ENCODE assay signal across 22 cellular contexts in the genomic region with DNA sequence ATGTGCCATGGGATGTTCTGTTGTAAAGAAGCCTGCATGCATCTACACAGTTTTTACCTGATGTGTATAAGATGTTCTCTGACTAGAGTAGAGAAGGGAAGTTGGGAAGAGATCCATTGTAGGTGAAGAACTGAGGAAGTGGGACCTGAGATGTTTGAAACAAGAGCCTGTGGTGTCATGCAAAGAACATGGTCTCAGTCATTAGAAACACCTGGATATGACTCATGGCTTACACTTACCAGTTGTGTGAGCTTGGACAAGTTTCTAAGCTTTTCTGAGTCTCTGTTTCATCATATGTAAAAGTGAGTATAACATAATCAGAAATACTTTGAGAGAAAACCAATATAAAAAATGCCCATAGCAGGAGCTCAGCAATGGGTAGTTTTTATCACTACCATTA. TPM values are rescaled to one million over a fixed set of nuclear protein-coding genes. Genes with fewer than 3 reads are reported as not detected.
A peak's percentile ranks its signal among the peaks of the same experiment; 100 is the strongest.
DNase-seq lines count a peak whose midpoint lies in the region; ATAC-seq and TF ChIP-seq lines count a peak whose summit lies in the region.
"Had no signal": no experiment of that assay in that cellular context is flagged by ENCODE, and none has a peak within 500 bp of the region (broad histone marks: within the 10 kb centered on the region; RNA-seq: fewer than 3 reads in every experiment).

No MANE protein-coding gene starts in this region.

- no peak overlapping the region for H2AFZ ChIP-seq in MM.1S (ENCODE audit: low read length)

- H3K27ac ChIP-seq in breast epithelium (no peak overlapping the region), RWPE1 (no peak overlapping the region), MM.1S (ENCODE audit: low read length) (no peak overlapping the region)
- H3K27ac ChIP-seq: A549, KMS-11 had no signal

- H3K4me1 ChIP-seq in breast epithelium (no peaks in the 10 kb centered on the region), MM.1S (ENCODE audit: low read length) (no peaks in the 10 kb centered on the region)
- H3K4me1 ChIP-seq: A549, BE2C had no signal

- intact Hi-C loops in MCF 10A (cut with micrococcal nuclease) (no loop called here), breast epithelium (cut with DNase I; ENCODE audit: low total_unique reads) (no loop called here)

- no peaks in the 10 kb centered on the region for H3K9me3 Mint-ChIP-seq in MCF 10A (ENCODE audit: unreplicated experiment)

- POLR2A ChIA-PET in MCF 10A (lab: Yijun Ruan, JAX), result interaction anchor here (0.9 to 1.2 kb wide), 3 partner anchors 10 to 45 kb away, joined by 3 to 5 read pairs (median 3); no protein-coding TSS in a partner anchor
- POLR2A ChIA-PET in RWPE1 (lab: Yijun Ruan, JAX; ENCODE audit: low non-redundant PET), result no interaction called here

- H3K4me3 ChIP-seq in breast epithelium, result no peak overlapping the region
- no peak overlapping the region for H3K4me3 ChIP-seq in MM.1S (ENCODE audit: low read length)
- H3K4me3 ChIP-seq: A549 had no signal

- no peak overlapping the region for H3K4me3 Mint-ChIP-seq in MCF 10A (ENCODE audit: unreplicated experiment)

- H3K9me2 ChIP-seq in MM.1S (replicated peaks; ENCODE audit: insufficient read depth, low read length), result no peaks in the 10 kb centered on the region
- H3K9me2 ChIP-seq: SK-N-SH had no signal

- TF ChIP-seq CTCF in MCF 10A (IDR thresholded peaks at IDR 0.05; ENCODE audit: unreplicated experiment), result no peak
- TF ChIP-seq CTCF in breast epithelium (IDR thresholded peaks at IDR 0.05), result no peak
- TF ChIP-seq CTCF in RWPE1 (conservative IDR thresholded peaks at IDR 0.05; ENCODE audit: low read depth), result no peak
- TF ChIP-seq CTCF in MM.1S (IDR thresholded peaks at IDR 0.05; ENCODE audit: low read length), result no peak

- H3K36me3 Mint-ChIP-seq in MCF 10A (ENCODE audit: insufficient read depth, unreplicated experiment), result no peaks in the 10 kb centered on the region

- H3K4me2 ChIP-seq in MM.1S (ENCODE audit: low read depth, low read length), result no peak overlapping the region
- H3K4me2 ChIP-seq: A549, KMS-11, SK-N-SH had no signal

- H3K27me3 Mint-ChIP-seq in MCF 10A (ENCODE audit: insufficient read depth, unreplicated experiment), result no peaks in the 10 kb centered on the region

- CTCF ChIA-PET in MCF 10A (lab: Yijun Ruan, JAX), result interaction anchor here (0.6 to 1.2 kb wide), 3 partner anchors 15 to 30 kb away, joined by 3 to 9 read pairs (median 3); no protein-coding TSS in a partner anchor
- CTCF ChIA-PET in RWPE1 (lab: Yijun Ruan, JAX), result interaction anchor here (0.6 kb wide), 1 partner anchor 29 kb away, joined by 4 read pairs; no protein-coding TSS in a partner anchor

- DNase-seq in MCF 10A (ENCODE audit: unreplicated experiment) (peak; percentile 13), breast epithelium (ENCODE audit: low spot score in 2 of 2) (no peak), RWPE1 (ENCODE audit: low spot score) (peak; percentile 33), MM.1S (no peak), dermis blood vessel endothelial cell (no peak)
- DNase-seq: BE2C, DMS79 treated with DMSO at 0.1 percent for 48 hours, IMR-90, NCI-H1417, NCI-H1694 treated with DMSO at 0.1 percent for 48 hours, NCI-H2081 treated with DMSO at 0.1 percent for 48 hours, NCI-H446, NCI-H526, OCI-M1, RPMI8226, SIG-M5, SK-N-SH had no signal

- no peak overlapping the region for H3K9ac ChIP-seq in MM.1S (ENCODE audit: low read length)
- H3K9ac ChIP-seq: KMS-11, SK-N-SH had no signal

- H4K20me1 ChIP-seq in MM.1S (ENCODE audit: insufficient read depth, low read length), result no peaks in the 10 kb centered on the region

- H3K27ac Mint-ChIP-seq in MCF 10A (ENCODE audit: low read depth, unreplicated experiment), result no peak overlapping the region

- H3K27me3 ChIP-seq in breast epithelium, result no peaks in the 10 kb centered on the region
- no peaks in the 10 kb centered on the region for H3K27me3 ChIP-seq in MM.1S (replicated peaks; ENCODE audit: insufficient read depth, low read length)
- H3K27me3 ChIP-seq: BE2C had no signal

- no peaks in the 10 kb centered on the region for H3K79me2 ChIP-seq in MM.1S (ENCODE audit: low read length)

- no peaks in the 10 kb centered on the region for H3K4me1 Mint-ChIP-seq in MCF 10A (ENCODE audit: insufficient read depth, unreplicated experiment)

- BruUV-seq in MCF 10A (replicated peaks; lab: Mats Ljungman, UMichigan), result no TSS peak

- H3K9me3 ChIP-seq in breast epithelium, result peaks cover 10 to 14% of the 10 kb centered on the region in 2 donors
- no peaks in the 10 kb centered on the region for H3K9me3 ChIP-seq in MM.1S (replicated peaks; ENCODE audit: insufficient read depth, low read length)
- H3K9me3 ChIP-seq: SK-N-SH had no signal

- H3F3A ChIP-seq in MM.1S (ENCODE audit: insufficient read depth, low read length), result no peaks in the 10 kb centered on the region

- ATAC-seq in esophagus mucosa (peak; percentile 90), GM21619 (IDR thresholded peaks at IDR 0.05; ENCODE audit: unreplicated experiment) (no peak)
- ATAC-seq: A549, HCT116 had no signal

- TF ChIP-seq POLR2A in breast epithelium (IDR thresholded peaks at IDR 0.05), result no peak

- H3K36me3 ChIP-seq in breast epithelium, result no peaks in the 10 kb centered on the region
- no peaks in the 10 kb centered on the region for H3K36me3 ChIP-seq in MM.1S (replicated peaks; ENCODE audit: insufficient read depth, low read length)
- H3K36me3 ChIP-seq: BE2C had no signal

RNA-seq across cellular contexts. Expression of a gene that starts 51.9 kb away (rescaled TPM):
- total RNA-seq in MCF 10A (2022) (204 and 264 TPM in 2 replicates), breast epithelium (10 to 100 TPM; 48.8 to 60.0 (median 58.7) TPM), esophagus mucosa (47.0 TPM), dermis blood vessel endothelial cell (19.2 and 34.5 TPM in 2 replicates)

Comparison
In these comparisons a context has a peak if more than half of its experiments do, and no peak if none do; other contexts are left out.
1. DNase-seq: peak in MCF 10A (single experiment) and RWPE1 (single experiment); none in breast epithelium (0 of 2), MM.1S (single experiment) and dermis blood vessel endothelial cell (single experiment).